Comparison of ENCODE assay signal across 8 cellular contexts in genomic region chr3:196639517-196640500, GRCh38. TPM values are rescaled to one million over a fixed set of nuclear protein-coding genes. Genes with fewer than 3 reads are reported as not detected.
A peak's percentile ranks its signal among the peaks of the same experiment; 100 is the strongest.
DNase-seq lines count a peak whose midpoint lies in the region; ATAC-seq lines count a peak whose summit lies in the region.

TSS of gene NRROS (plus strand) at chr3:196639694. CDS start at chr3:196654540, 14,846 bp downstream.

- no peaks in the 10 kb centered on the region for H3K27me3 Mint-ChIP-seq in CD8-positive, alpha-beta memory T cell

- DNase-seq in CD8-positive, alpha-beta memory T cell: peak; percentile 38 to 73 (median 50)
- DNase-seq in LHCN-M2 (ENCODE audit: low read depth) (peak; percentile 41), astrocyte of the hippocampus (ENCODE audit: low read depth, low spot score) (peak; percentile 62), NCI-H1694 treated with DMSO at 0.1 percent for 48 hours (lab: John Stamatoyannopoulos, UW) (no peak)

- peak; percentile 38 for ATAC-seq in GM21423 (IDR thresholded peaks at IDR 0.05; ENCODE audit: unreplicated experiment)

- CTCF ChIA-PET in CD8-positive, alpha-beta memory T cell (lab: Charles Lee): interaction anchor here (1.0 to 4.9 kb wide), 6 partner anchors 8 to 45 kb away, joined by 3 to 27 read pairs (median 4); no protein-coding TSS in a partner anchor

- H3K9ac ChIP-seq in iPS-18a (ENCODE audit: low read length) (peak within 1 kb of the TSS; percentile 56), skeletal muscle tissue (ENCODE audit: low read depth in 1 of 3, low read length in 3 of 3) (peak within 1 kb of the TSS; percentile 56 to 72 (median 57))

- peak within 1 kb of the TSS; percentile 86 for H3K4me3 ChIP-seq in CD8-positive, alpha-beta memory T cell (ENCODE audit: low read length)
- H3K4me3 ChIP-seq in iPS-18a (ENCODE audit: low read length) (peak within 1 kb of the TSS; percentile 55), skeletal muscle tissue (ENCODE audit: low read length in 3 of 3) (peak within 1 kb of the TSS; percentile 70 to 78 (median 71))

- peaks cover 0 to 12% (median 6%) of the 10 kb centered on the region in 3 donors for H3K36me3 Mint-ChIP-seq in CD8-positive, alpha-beta memory T cell

- H3K27ac ChIP-seq in CD8-positive, alpha-beta memory T cell (ENCODE audit: low read depth, low read length): peak within 1 kb of the TSS; percentile 71
- H3K27ac ChIP-seq in iPS-18a (ENCODE audit: low read length) (no peak within 1 kb of the TSS), skeletal muscle tissue (ENCODE audit: low read depth, low read length) (peak within 1 kb of the TSS; percentile 52)

- H3K27ac Mint-ChIP-seq in CD8-positive, alpha-beta memory T cell: peak within 1 kb of the TSS; percentile 69 to 97 (median 93)

- peaks cover 53% of the 10 kb centered on the region for H3K4me1 ChIP-seq in CD8-positive, alpha-beta memory T cell (ENCODE audit: insufficient read depth, low read length)
- H3K4me1 ChIP-seq in iPS-18a (ENCODE audit: control insufficient read depth, low read depth, low read length) (no peaks in the 10 kb centered on the region), skeletal muscle tissue (ENCODE audit: control insufficient read depth in 3 of 3, insufficient read depth in 3 of 3, low read length in 3 of 3) (peaks cover 0 to 17% (median 3%) of the 10 kb centered on the region in 3 donors)

- POLR2A ChIA-PET in CD8-positive, alpha-beta memory T cell (lab: Charles Lee): interaction anchor here (1.0 to 1.3 kb wide), 5 partner anchors 11 to 100 kb away, joined by 3 to 6 read pairs (median 3); partner anchors contain the start of genes CEP19, PAK2 and PIGX

- H3K27me3 ChIP-seq in CD8-positive, alpha-beta memory T cell (ENCODE audit: insufficient read depth, low read length, poor library complexity, severe bottlenecking): no peaks in the 10 kb centered on the region
- H3K27me3 ChIP-seq in iPS-18a (ENCODE audit: control insufficient read depth, insufficient read depth, low read length): peaks cover 24% of the 10 kb centered on the region
- peaks cover 20 to 31% (median 27%) of the 10 kb centered on the region in 3 donors for H3K27me3 ChIP-seq in skeletal muscle tissue (ENCODE audit: control insufficient read depth in 3 of 3, insufficient read depth in 3 of 3, low read length in 3 of 3)

- no peaks in the 10 kb centered on the region for H3K9me3 Mint-ChIP-seq in CD8-positive, alpha-beta memory T cell

- no peaks in the 10 kb centered on the region for H3K36me3 ChIP-seq in CD8-positive, alpha-beta memory T cell (ENCODE audit: insufficient read depth, low read length)
- H3K36me3 ChIP-seq in iPS-18a (ENCODE audit: control insufficient read depth, low read depth, low read length) (no peaks in the 10 kb centered on the region), skeletal muscle tissue (ENCODE audit: control insufficient read depth in 3 of 3, insufficient read depth in 3 of 3, low read length in 3 of 3) (no peaks in the 10 kb centered on the region)

- H3K4me1 Mint-ChIP-seq in CD8-positive, alpha-beta memory T cell: peaks cover 62 to 81% (median 78%) of the 10 kb centered on the region in 3 donors

- intact Hi-C loops in T-helper 2 cell treated with Interferon-gamma antibody and Interleukin-4, amounts not matched to agents 100 ng/mL and 5 ng/mL, for 36 hours (cut with micrococcal nuclease): loop anchor here (1.0 to 10.0 kb wide), 2 partner anchors 8 to 365 kb away; no protein-coding TSS in a partner anchor

- H3K4me3 Mint-ChIP-seq in CD8-positive, alpha-beta memory T cell: peak within 1 kb of the TSS; percentile 71 to 98 (median 86)

- H3K9me3 ChIP-seq in CD8-positive, alpha-beta memory T cell (ENCODE audit: low read length): no peaks in the 10 kb centered on the region
- H3K9me3 ChIP-seq in iPS-18a (ENCODE audit: control insufficient read depth, low read depth, low read length): no peaks in the 10 kb centered on the region
- no peaks in the 10 kb centered on the region for H3K9me3 ChIP-seq in skeletal muscle tissue (ENCODE audit: control insufficient read depth in 3 of 3, low read length in 3 of 3)

RNA-seq across cellular contexts. Expression of gene NRROS, which starts in this region (rescaled TPM):
- 10 to 100 TPM; 15.6 to 17.0 TPM for total RNA-seq in CD8-positive, alpha-beta memory T cell
- 3.5 TPM for polyA plus RNA-seq in CD8-positive, alpha-beta memory T cell
- 1.0 and 2.5 TPM in 2 replicates for total RNA-seq in LHCN-M2 (2014; rRNA removed)
- polyA plus RNA-seq in LHCN-M2 (2012): 0.73 TPM
- total RNA-seq in T-helper 2 cell treated with Interferon-gamma antibody and Interleukin-4, amounts not matched to agents 100 ng/mL and 5 ng/mL, for 36 hours: 85.8 and 87.2 TPM in 2 replicates
- total RNA-seq in skeletal muscle tissue: 1.6 TPM
